Comparison of ENCODE assay signal across 8 cellular contexts in genomic region chr12:26195641-26196423, GRCh38. TPM values are rescaled to one million over a fixed set of nuclear protein-coding genes. Genes with fewer than 3 reads are reported as not detected.
DNase-seq lines count a peak whose midpoint lies in the region; ATAC-seq and TF ChIP-seq lines count a peak whose summit lies in the region.

No MANE protein-coding gene starts in this region.

- H3K36me3 ChIP-seq in Caco-2 (ENCODE audit: control insufficient read depth, insufficient read depth, low read length) = no peaks in the 10 kb centered on the region
- H3K36me3 ChIP-seq in NT2/D1 (ENCODE audit: insufficient read depth, insufficient read length, low read length) = no peaks in the 10 kb centered on the region
- no peaks in the 10 kb centered on the region for H3K36me3 ChIP-seq in spleen

- H3K27ac ChIP-seq in spleen = peak overlapping the region; percentile 53 to 80 (median 76)

- peak overlapping the region; percentile 77 for H3K27ac Mint-ChIP-seq in Caco-2 (ENCODE audit: unreplicated experiment)

- DNase-seq in Caco-2 (peak in 1 of 2 experiments; percentile 57), NT2/D1 (ENCODE audit: low read depth, low spot score) (peak; percentile 70), dedifferentiated amniotic fluid mesenchymal stem cell (ENCODE audit: extremely low spot score) (peak; percentile 39), left kidney (ENCODE audit: low read depth, low spot score) (peak; percentile 77), spleen (peak; percentile 81), GDM1 (lab: John Stamatoyannopoulos, UW) (no peak), NCI-H2227 (lab: John Stamatoyannopoulos, UW; ENCODE audit: unreplicated experiment) (no peak)

- H3K27me3 Mint-ChIP-seq in Caco-2 (ENCODE audit: insufficient read depth, unreplicated experiment) = peaks cover 3% of the 10 kb centered on the region

- BruUV-seq in Caco-2 (replicated peaks; lab: Mats Ljungman, UMichigan) = no TSS peak

- peak overlapping the region; percentile 92 for H3K9ac ChIP-seq in NT2/D1 (ENCODE audit: insufficient read length, low read depth)

- intact Hi-C loops in Caco-2 (cut with micrococcal nuclease; ENCODE audit: unreplicated experiment) (no loop called here), spleen (cut with DNase I; ENCODE audit: low total_unique reads) (no loop called here)

- H3K4me3 Mint-ChIP-seq in Caco-2 (ENCODE audit: unreplicated experiment) = peak overlapping the region; percentile 94

- CTCF ChIA-PET in Caco-2 (lab: Charles Lee) = interaction anchor here (0.9 to 1.1 kb wide), 2 partner anchors 73 to 419 kb away, joined by 3 to 5 read pairs; no protein-coding TSS in a partner anchor

- TF ChIP-seq POLR2A in spleen (IDR thresholded peaks at IDR 0.05) = no peak

- TF ChIP-seq CTCF in Caco-2 (IDR thresholded peaks at IDR 0.05; ENCODE audit: insufficient read depth in 1 of 2, low read depth in 1 of 2, low read length in 1 of 2, severe bottlenecking in 1 of 2, unreplicated experiment in 1 of 2) (no peak), spleen (IDR thresholded peaks at IDR 0.05 in 8 of 11, conservative IDR thresholded peaks at IDR 0.05 in 3 of 11) (no peak)

- ATAC-seq in GM21576 (IDR thresholded peaks at IDR 0.05; ENCODE audit: unreplicated experiment) = peak; percentile 53

- H3K27me3 ChIP-seq in Caco-2 (replicated peaks; ENCODE audit: control insufficient read depth, insufficient read depth, low read length) (no peaks in the 10 kb centered on the region), NT2/D1 (ENCODE audit: insufficient read depth, insufficient read length) (peaks cover 53% of the 10 kb centered on the region), spleen (replicated peaks in 1 of 7) (peaks cover 0 to 39% (median 10%) of the 10 kb centered on the region in 7 donors)

- POLR2A ChIA-PET in Caco-2 (lab: Charles Lee) = no interaction called here

- H3K36me3 Mint-ChIP-seq in Caco-2 (ENCODE audit: insufficient read depth, unreplicated experiment) = no peaks in the 10 kb centered on the region

- H3K4me3 ChIP-seq in Caco-2 (ENCODE audit: low read depth, low read length) = peak overlapping the region; percentile 88
- H3K4me3 ChIP-seq in NT2/D1 (ENCODE audit: insufficient read length, low read depth) = peak overlapping the region; percentile 88
- peak overlapping the region; percentile 42 to 78 (median 54) for H3K4me3 ChIP-seq in spleen

- no peaks in the 10 kb centered on the region for H3K4me1 Mint-ChIP-seq in Caco-2 (ENCODE audit: low read depth, unreplicated experiment)

- no peaks in the 10 kb centered on the region for H3K9me3 Mint-ChIP-seq in Caco-2 (ENCODE audit: unreplicated experiment)

- WGBS in spleen, 5 donors = 1% methylated on average over 30 to 45 of the region's 45 CpGs

- H3K9me3 ChIP-seq in Caco-2 = no peaks in the 10 kb centered on the region
- no peaks in the 10 kb centered on the region for H3K9me3 ChIP-seq in NT2/D1 (ENCODE audit: insufficient read depth, low read length)
- H3K9me3 ChIP-seq in spleen = no peaks in the 10 kb centered on the region

- no peaks in the 10 kb centered on the region for H3K4me1 ChIP-seq in Caco-2
- no peaks in the 10 kb centered on the region for H3K4me1 ChIP-seq in NT2/D1 (ENCODE audit: insufficient read depth, insufficient read length)
- H3K4me1 ChIP-seq in spleen = peaks cover 0 to 25% (median 17%) of the 10 kb centered on the region in 6 donors

RNA-seq across cellular contexts. Expression of gene SSPN, which starts 0.5 kb away (rescaled TPM):
- total RNA-seq in Caco-2 (2022) (1.0 and 3.1 TPM in 2 replicates), spleen (10 to 100 TPM in 5 of 7 donors, 1 to 10 TPM in 2; 6.4 to 46.6 (median 11.8) TPM)
- polyA plus RNA-seq in spleen = 1 to 10 TPM; 2.7 to 7.0 (median 3.1) TPM

Comparison
In these comparisons a context has a peak if more than half of its experiments do, and no peak if none do; other contexts are left out.
1. DNase-seq: peak in NT2/D1 (single experiment), dedifferentiated amniotic fluid mesenchymal stem cell (single experiment), left kidney (single experiment) and spleen (single experiment); none in GDM1 (single experiment) and NCI-H2227 (single experiment).
2. Peak in every context shown above with its lines, with median percentiles within 50 percentile points of each other: H3K4me3 ChIP-seq.